10 cellular contexts compared by ENCODE assay signal in the genomic region with DNA sequence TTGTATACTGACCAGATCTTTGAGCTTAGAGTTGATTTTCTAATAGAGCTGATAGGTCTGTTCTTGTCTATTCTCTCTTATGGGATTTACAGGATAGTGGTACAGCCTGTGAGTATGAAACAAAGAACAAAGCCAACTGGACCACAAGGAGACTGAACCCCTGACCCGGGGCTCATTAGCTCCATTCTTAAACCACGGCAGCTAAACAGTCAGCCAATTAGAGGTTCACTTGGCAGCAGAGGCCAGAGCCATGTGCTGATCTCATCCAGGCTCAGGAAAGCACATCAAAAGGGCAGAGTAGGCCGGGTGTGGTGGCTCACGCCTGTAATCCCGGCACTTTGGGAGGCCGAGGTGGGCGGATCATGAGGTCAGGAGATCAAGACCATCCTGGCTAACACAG.
"Had no signal": no experiment of that assay in that cellular context is flagged by ENCODE, and none has a peak within 500 bp of the region (broad histone marks: within the 10 kb centered on the region; RNA-seq: fewer than 3 reads in every experiment).

No MANE protein-coding gene starts in this region.

- H3K36me3 ChIP-seq: upper lobe of right lung had no signal

- H3K27me3 Mint-ChIP-seq: activated T-helper 17 cell treated with anti-CD3 and anti-CD28 coated beads, Interleukin-2, amount 50 U/mL, for 72 hours; stimulated activated naive CD8-positive, alpha-beta T cell treated with anti-CD3 and anti-CD28 coated beads, Interleukin-15, Interleukin-2, amounts not matched to agents 100 ng/mL and 50 ng/mL, for 24 hours had no signal

- H3K9me3 ChIP-seq: psoas muscle, testis, upper lobe of right lung had no signal

- H3K4me3 Mint-ChIP-seq: activated T-helper 17 cell treated with anti-CD3 and anti-CD28 coated beads, Interleukin-2, amount 50 U/mL, for 72 hours; immature natural killer cell; stimulated activated naive CD8-positive, alpha-beta T cell treated with anti-CD3 and anti-CD28 coated beads, Interleukin-15, Interleukin-2, amounts not matched to agents 100 ng/mL and 50 ng/mL, for 24 hours had no signal

- H3K36me3 Mint-ChIP-seq: immature natural killer cell had no signal

- H3K27me3 ChIP-seq: testis, upper lobe of right lung had no signal

- DNase-seq: activated naive CD4-positive, alpha-beta T cell treated with anti-CD3 and anti-CD28 coated beads, Interleukin-2, amount 50 U/mL, for 16 hours; glutamatergic neuron; immature natural killer cell; psoas muscle; SW 1271; testis; upper lobe of right lung had no signal

- H3K27ac Mint-ChIP-seq: activated T-helper 17 cell treated with anti-CD3 and anti-CD28 coated beads, Interleukin-2, amount 50 U/mL, for 72 hours; immature natural killer cell; stimulated activated naive CD8-positive, alpha-beta T cell treated with anti-CD3 and anti-CD28 coated beads, Interleukin-15, Interleukin-2, amounts not matched to agents 100 ng/mL and 50 ng/mL, for 24 hours had no signal

- H3K9me3 Mint-ChIP-seq: activated T-helper 17 cell treated with anti-CD3 and anti-CD28 coated beads, Interleukin-2, amount 50 U/mL, for 72 hours; immature natural killer cell; stimulated activated naive CD8-positive, alpha-beta T cell treated with anti-CD3 and anti-CD28 coated beads, Interleukin-15, Interleukin-2, amounts not matched to agents 100 ng/mL and 50 ng/mL, for 24 hours had no signal

- H3K4me1 Mint-ChIP-seq: activated T-helper 17 cell treated with anti-CD3 and anti-CD28 coated beads, Interleukin-2, amount 50 U/mL, for 72 hours; immature natural killer cell had no signal

- H3K4me3 ChIP-seq: psoas muscle, testis, upper lobe of right lung had no signal

- ATAC-seq: activated T-helper 17 cell treated with anti-CD3 and anti-CD28 coated beads, Interleukin-2, amount 50 U/mL, for 72 hours; psoas muscle; sciatic nerve; upper lobe of right lung had no signal

- H3K4me1 ChIP-seq: psoas muscle had no signal

- H3K27ac ChIP-seq: psoas muscle, testis, upper lobe of right lung had no signal
